Comparison of ENCODE assay signal across 1 cellular context in genomic region chr7:129719980-129720732, GRCh38.
A peak's percentile ranks its signal among the peaks of the same experiment; 100 is the strongest.
TF ChIP-seq lines count a peak whose summit lies in the region.

No MANE protein-coding gene starts in this region.

TF ChIP-seq in K562, 482 proteins besides CTCF, POLR2A, EP300 and RAD21 (continued from another document):
- TF ChIP-seq ZMIZ1 (IDR thresholded peaks at IDR 0.05; ENCODE audit: low read depth in 2 of 2, low read length in 2 of 2) (peak in 1 of 2 experiments; percentile 98; a peak in 2 of 4 replicates), PRMT5 (CRISPR knock-in tag; IDR thresholded peaks at IDR 0.05) (no peak), PHF20 (IDR thresholded peaks at IDR 0.05; ENCODE audit: partially characterized antibody) (peak; percentile 68), FOXK2 (conservative IDR thresholded peaks at IDR 0.05 in 1 of 2, IDR thresholded peaks at IDR 0.05 in 1 of 2; ENCODE audit: low read depth in 2 of 2) (peak; percentile 99 to 100), SAP30 (IDR thresholded peaks at IDR 0.05; ENCODE audit: borderline replicate concordance, insufficient read depth, low read depth, low read length, poor library complexity, severe bottlenecking) (peak; percentile 56), MEF2A (IDR thresholded peaks at IDR 0.05; ENCODE audit: control insufficient read depth, low read depth, low read length) (peak; percentile 47), AFF1 (IDR thresholded peaks at IDR 0.05; ENCODE audit: low read depth in 1 of 2, partially characterized antibody in 2 of 2) (peak in 1 of 2 experiments; percentile 97), TRIM28 (IDR thresholded peaks at IDR 0.05) (peak; percentile 44; the same call in 1 of the 2 replicates), ZNF354B (CRISPR knock-in tag; IDR thresholded peaks at IDR 0.05) (peak; percentile 74), STAT6 (CRISPR knock-in tag; IDR thresholded peaks at IDR 0.05) (0 out of 2 replicates have a peak, but pooled peaks have one; percentile 38), SIN3B (IDR thresholded peaks at IDR 0.05; ENCODE audit: low read depth) (no peak), THRB (CRISPR knock-in tag; conservative IDR thresholded peaks at IDR 0.05) (peak; percentile 87)
